30 cellular contexts compared by ENCODE assay signal in genomic region chr7:24566274-24566673, GRCh38.
"Had no signal": no experiment of that assay in that cellular context is flagged by ENCODE, and none has a peak within 500 bp of the region (broad histone marks: within the 10 kb centered on the region; RNA-seq: fewer than 3 reads in every experiment).

No MANE protein-coding gene starts in this region.

- ATAC-seq: activated naive CD4-positive, alpha-beta T cell treated with anti-CD3 and anti-CD28 coated beads, Interleukin-2, amount 50 U/mL, for 72 hours; activated T-cell treated with anti-CD3 and anti-CD28 coated beads, Interleukin-2, amount 50 U/mL, for 72 hours; esophagus mucosa had no signal

- H3K4me1 Mint-ChIP-seq: activated CD4-positive, alpha-beta memory T cell treated with anti-CD3 and anti-CD28 coated beads, Interleukin-2, amount 10 ng/mL, durations not matched to agents 7 days and 5 days; brain had no signal

- H3K27ac Mint-ChIP-seq: activated CD4-positive, alpha-beta memory T cell treated with anti-CD3 and anti-CD28 coated beads, Interleukin-2, amount 10 ng/mL, durations not matched to agents 7 days and 5 days; activated CD4-positive, alpha-beta T cell treated with anti-CD3 and anti-CD28 coated beads, Interleukin-2, amount 10 ng/mL, durations not matched to agents 7 days and 5 days; activated naive CD4-positive, alpha-beta T cell treated with anti-CD3 and anti-CD28 coated beads, Interleukin-2, amount 10 ng/mL, durations not matched to agents 7 days and 5 days; activated naive CD4-positive, alpha-beta T cell treated with anti-CD3 and anti-CD28 coated beads, Interleukin-2, amount 50 U/mL, for 72 hours; activated naive CD8-positive, alpha-beta T cell treated with anti-CD3 and anti-CD28 coated beads, Interleukin-2, amount 10 ng/mL, durations not matched to agents 7 days and 5 days; activated T-cell treated with anti-CD3 and anti-CD28 coated beads, Interleukin-2, amount 50 U/mL, for 24 hours; activated T-cell treated with anti-CD3 and anti-CD28 coated beads, Interleukin-2, amount 50 U/mL, for 72 hours; brain; dendritic cell treated with granulocyte-macrophage colony-stimulating factor and Interleukin-4, amounts not matched to agents 40 ng/mL and 50 ng/mL, for 4 days; endodermal cell; T-helper 2 cell treated with Interferon-gamma antibody and Interleukin-4, amounts not matched to agents 5 μg/mL and 100 μg/mL, for 36 hours had no signal

- H3K36me3 ChIP-seq: ascending aorta, breast epithelium, cardiac muscle cell had no signal

- H3K27me3 ChIP-seq: ascending aorta, breast epithelium, cardiac muscle cell had no signal

- DNase-seq: activated CD4-positive, alpha-beta memory T cell treated with anti-CD3 and anti-CD28 coated beads, Interleukin-2, amount 10 ng/mL, durations not matched to agents 7 days and 5 days; activated CD4-positive, alpha-beta T cell treated with anti-CD3 and anti-CD28 coated beads for 1 hour; activated CD4-positive, alpha-beta T cell treated with anti-CD3 and anti-CD28 coated beads for 4 hours; activated CD4-positive, alpha-beta T cell treated with anti-CD3 and anti-CD28 coated beads, Interleukin-2, amount 10 ng/mL, durations not matched to agents 7 days and 5 days; activated CD4-positive, alpha-beta T cell treated with anti-CD3 and anti-CD28 coated beads, Interleukin-2, amount 50 U/mL, for 4 hours; activated CD8-positive, alpha-beta memory T cell treated with anti-CD3 and anti-CD28 coated beads, Interleukin-2, amount 50 U/mL, for 48 hours; activated gamma-delta T cell; activated naive CD4-positive, alpha-beta T cell; activated naive CD4-positive, alpha-beta T cell treated with anti-CD3 and anti-CD28 coated beads, Interleukin-2, amount 10 ng/mL, durations not matched to agents 7 days and 5 days; activated naive CD8-positive, alpha-beta T cell treated with anti-CD3 and anti-CD28 coated beads, Interleukin-2, amount 10 ng/mL, durations not matched to agents 7 days and 5 days; activated T-cell treated with anti-CD3 and anti-CD28 coated beads for 4 hours; activated T-cell treated with anti-CD3 and anti-CD28 coated beads, Interleukin-2, amount 50 U/mL, for 24 hours; activated T-cell treated with anti-CD3 and anti-CD28 coated beads, Interleukin-2, amount 50 U/mL, for 72 hours; central memory CD4-positive, alpha-beta T cell; dorsolateral prefrontal cortex; effector memory CD4-positive, alpha-beta T cell; endodermal cell; foreskin fibroblast; head of caudate nucleus; hippocampal formation; T1000 had no signal

- H3K36me3 Mint-ChIP-seq: activated naive CD4-positive, alpha-beta T cell treated with anti-CD3 and anti-CD28 coated beads, Interleukin-2, amount 10 ng/mL, durations not matched to agents 7 days and 5 days; activated naive CD4-positive, alpha-beta T cell treated with anti-CD3 and anti-CD28 coated beads, Interleukin-2, amount 50 U/mL, for 72 hours; activated naive CD8-positive, alpha-beta T cell treated with anti-CD3 and anti-CD28 coated beads, Interleukin-2, amount 10 ng/mL, durations not matched to agents 7 days and 5 days; brain had no signal

- H3K4me3 Mint-ChIP-seq: activated CD4-positive, alpha-beta memory T cell treated with anti-CD3 and anti-CD28 coated beads, Interleukin-2, amount 10 ng/mL, durations not matched to agents 7 days and 5 days; activated CD4-positive, alpha-beta T cell treated with anti-CD3 and anti-CD28 coated beads, Interleukin-2, amount 10 ng/mL, durations not matched to agents 7 days and 5 days; activated naive CD4-positive, alpha-beta T cell treated with anti-CD3 and anti-CD28 coated beads, Interleukin-2, amount 10 ng/mL, durations not matched to agents 7 days and 5 days; activated naive CD8-positive, alpha-beta T cell treated with anti-CD3 and anti-CD28 coated beads, Interleukin-2, amount 10 ng/mL, durations not matched to agents 7 days and 5 days; activated T-cell treated with anti-CD3 and anti-CD28 coated beads, Interleukin-2, amount 50 U/mL, for 24 hours; activated T-cell treated with anti-CD3 and anti-CD28 coated beads, Interleukin-2, amount 50 U/mL, for 72 hours; brain; dendritic cell treated with granulocyte-macrophage colony-stimulating factor and Interleukin-4, amounts not matched to agents 40 ng/mL and 50 ng/mL, for 4 days; endodermal cell; T-helper 2 cell treated with Interferon-gamma antibody and Interleukin-4, amounts not matched to agents 5 μg/mL and 100 μg/mL, for 36 hours had no signal

- H3K9me3 ChIP-seq: ascending aorta, breast epithelium had no signal

- H3K9me3 Mint-ChIP-seq: activated CD4-positive, alpha-beta memory T cell treated with anti-CD3 and anti-CD28 coated beads, Interleukin-2, amount 10 ng/mL, durations not matched to agents 7 days and 5 days; activated CD4-positive, alpha-beta T cell treated with anti-CD3 and anti-CD28 coated beads, Interleukin-2, amount 10 ng/mL, durations not matched to agents 7 days and 5 days; activated naive CD4-positive, alpha-beta T cell treated with anti-CD3 and anti-CD28 coated beads, Interleukin-2, amount 10 ng/mL, durations not matched to agents 7 days and 5 days; activated naive CD4-positive, alpha-beta T cell treated with anti-CD3 and anti-CD28 coated beads, Interleukin-2, amount 50 U/mL, for 72 hours; activated naive CD8-positive, alpha-beta T cell treated with anti-CD3 and anti-CD28 coated beads, Interleukin-2, amount 10 ng/mL, durations not matched to agents 7 days and 5 days; activated T-cell treated with anti-CD3 and anti-CD28 coated beads, Interleukin-2, amount 50 U/mL, for 24 hours; activated T-cell treated with anti-CD3 and anti-CD28 coated beads, Interleukin-2, amount 50 U/mL, for 72 hours; brain; dendritic cell treated with granulocyte-macrophage colony-stimulating factor and Interleukin-4, amounts not matched to agents 40 ng/mL and 50 ng/mL, for 4 days; endodermal cell; T-helper 2 cell treated with Interferon-gamma antibody and Interleukin-4, amounts not matched to agents 5 μg/mL and 100 μg/mL, for 36 hours had no signal

- H3K4me1 ChIP-seq: ascending aorta, breast epithelium had no signal

- H3K27ac ChIP-seq: ascending aorta, breast epithelium, cardiac muscle cell, coronary artery, dorsolateral prefrontal cortex had no signal

- H3K4me3 ChIP-seq: ascending aorta, breast epithelium, cardiac muscle cell, coronary artery, dorsolateral prefrontal cortex had no signal
